ENCODE assay signal across 13 cellular contexts in genomic region chr4:40283413-40283812, GRCh38. TPM values are rescaled to one million over a fixed set of nuclear protein-coding genes. Genes with fewer than 3 reads are reported as not detected.
DNase-seq lines count a peak whose midpoint lies in the region; ATAC-seq, FAIRE-seq and TF ChIP-seq lines count a peak whose summit lies in the region.
"Had no signal": no experiment of that assay in that cellular context is flagged by ENCODE, and none has a peak within 500 bp of the region (broad histone marks: within the 10 kb centered on the region; RNA-seq: fewer than 3 reads in every experiment).

No MANE protein-coding gene starts in this region.

- TF ChIP-seq POLR2A in H1 (IDR thresholded peaks at IDR 0.05; ENCODE audit: control extremely low read depth in 1 of 2, low read depth in 2 of 2, low read length in 2 of 2), result no peak

- H3K36me3 Mint-ChIP-seq in activated CD4-positive, alpha-beta T cell treated with anti-CD3 and anti-CD28 coated beads, Interleukin-2, amount 10 ng/mL, durations not matched to agents 7 days and 5 days (ENCODE audit: low read depth), result peaks cover 10% of the 10 kb centered on the region
- peaks cover 0 to 5% of the 10 kb centered on the region in 2 donors for H3K36me3 Mint-ChIP-seq in stimulated activated naive B cell treated with anti-CD40 and anti-IgM and Interleukin-4, amounts not matched to agents 10 μg/mL and 1 μg/mL and 100 μg/mL, for 72 hours

- no peak overlapping the region for H2AK5ac ChIP-seq in H1 (ENCODE audit: low read depth, low read length)

- no peaks in the 10 kb centered on the region for H3K9me3 ChIP-seq in H1 (ENCODE audit: insufficient read depth in 2 of 2, low read depth in 1 of 2, low read length in 1 of 2)
- H3K9me3 ChIP-seq: heart right ventricle had no signal

- peaks cover 49% of the 10 kb centered on the region for H3K4me1 Mint-ChIP-seq in activated CD4-positive, alpha-beta T cell treated with anti-CD3 and anti-CD28 coated beads, Interleukin-2, amount 10 ng/mL, durations not matched to agents 7 days and 5 days
- peaks cover 29 to 66% of the 10 kb centered on the region in 2 donors for H3K4me1 Mint-ChIP-seq in stimulated activated naive B cell treated with anti-CD40 and anti-IgM and Interleukin-4, amounts not matched to agents 10 μg/mL and 1 μg/mL and 100 μg/mL, for 72 hours

- no peak overlapping the region for H4K91ac ChIP-seq in H1 (replicated peaks; ENCODE audit: insufficient read length, low read length)

- H3K4me3 Mint-ChIP-seq in activated CD4-positive, alpha-beta T cell treated with anti-CD3 and anti-CD28 coated beads, Interleukin-2, amount 10 ng/mL, durations not matched to agents 7 days and 5 days, result no peak overlapping the region
- H3K4me3 Mint-ChIP-seq in stimulated activated naive B cell treated with anti-CD40 and anti-IgM and Interleukin-4, amounts not matched to agents 10 μg/mL and 1 μg/mL and 100 μg/mL, for 72 hours, result no peak overlapping the region

- no peak overlapping the region for H2BK120ac ChIP-seq in H1 (replicated peaks; ENCODE audit: low read depth, low read length)

- H3K14ac ChIP-seq in H1 (ENCODE audit: insufficient read length), result no peak overlapping the region

- no peak for ATAC-seq in stimulated activated naive B cell treated with anti-CD40 and anti-IgM and Interleukin-4, amounts not matched to agents 10 μg/mL and 1 μg/mL and 100 μg/mL, for 72 hours (replicated peaks)
- ATAC-seq: heart right ventricle had no signal

- no peak overlapping the region for H3K27ac ChIP-seq in H1 (ENCODE audit: low read depth, low read length)

- H3K4me3 ChIP-seq in H1 (ENCODE audit: extremely low read depth in 1 of 4, insufficient read depth in 2 of 4, low read depth in 3 of 4, low read length in 4 of 4), result no peak overlapping the region
- H3K4me3 ChIP-seq: heart right ventricle, lung had no signal

- H2BK15ac ChIP-seq in H1 (ENCODE audit: low read length), result no peak overlapping the region

- no peak for TF ChIP-seq CTCF in H1 (IDR thresholded peaks at IDR 0.05; ENCODE audit: control extremely low read depth in 1 of 3, insufficient read depth in 1 of 3, low read depth in 1 of 3, low read length in 3 of 3)

- peak; percentile 72 for DNase-seq in activated effector memory CD4-positive, alpha-beta T cell treated with anti-CD3 and anti-CD28 coated beads, Interleukin-2, amount 50 U/mL, for 16 hours
- DNase-seq in activated effector memory CD4-positive, alpha-beta T cell treated with Interleukin-2 at 50 U/mL for 16 hours, result no peak
- DNase-seq in activated CD4-positive, alpha-beta T cell treated with anti-CD3 and anti-CD28 coated beads, Interleukin-2, amount 10 ng/mL, durations not matched to agents 7 days and 5 days, result no peak
- DNase-seq in H1 (ENCODE audit: low read depth in 1 of 2, low spot score in 2 of 2), result no peak
- no peak for DNase-seq in stimulated activated naive B cell treated with anti-CD40 and anti-IgM and Interleukin-4, amounts not matched to agents 10 μg/mL and 1 μg/mL and 100 μg/mL, for 72 hours
- DNase-seq in NCI-H446 treated with DMSO at 0.1 percent for 48 hours (lab: John Stamatoyannopoulos, UW), result no peak
- DNase-seq in A172 (ENCODE audit: low spot score), result no peak
- DNase-seq in kidney tubule cell (ENCODE audit: low spot score), result no peak
- DNase-seq: caudate nucleus, heart right ventricle had no signal

- no peaks in the 10 kb centered on the region for H3K23me2 ChIP-seq in H1 (ENCODE audit: low read depth, low read length)

- CTCF ChIA-PET in activated CD4-positive, alpha-beta T cell treated with anti-CD3 and anti-CD28 coated beads, Interleukin-2, amount 10 ng/mL, durations not matched to agents 7 days and 5 days (lab: Charles Lee), result interaction anchor here (0.5 to 2.7 kb wide), 16 partner anchors 9 to 128 kb away, joined by 3 to 24 read pairs (median 4); no protein-coding TSS in a partner anchor
- CTCF ChIA-PET in H1 (lab: Charles Lee; ENCODE audit: partially characterized antibody), result interaction anchor here (0.9 to 2.7 kb wide), 6 partner anchors 10 to 93 kb away, joined by 3 to 9 read pairs (median 4); no protein-coding TSS in a partner anchor

- peak overlapping the region; percentile 84 for H3K27ac Mint-ChIP-seq in activated CD4-positive, alpha-beta T cell treated with anti-CD3 and anti-CD28 coated beads, Interleukin-2, amount 10 ng/mL, durations not matched to agents 7 days and 5 days
- peak overlapping the region; percentile 73 for H3K27ac Mint-ChIP-seq in stimulated activated naive B cell treated with anti-CD40 and anti-IgM and Interleukin-4, amounts not matched to agents 10 μg/mL and 1 μg/mL and 100 μg/mL, for 72 hours

- H2BK20ac ChIP-seq in H1 (ENCODE audit: low read length), result no peak overlapping the region

- no peak overlapping the region for H3K4ac ChIP-seq in H1 (replicated peaks; ENCODE audit: insufficient read length, low read depth, low read length)

- H3K18ac ChIP-seq in H1 (ENCODE audit: extremely low read depth, low read length), result no peak overlapping the region

- no peak overlapping the region for H2BK12ac ChIP-seq in H1 (ENCODE audit: low read depth, low read length)

- no peak for TF ChIP-seq RAD21 in H1 (IDR thresholded peaks at IDR 0.05 in 1 of 2, conservative IDR thresholded peaks at IDR 0.05 in 1 of 2; ENCODE audit: low read depth in 2 of 2, low read length in 2 of 2)

- no peaks in the 10 kb centered on the region for H3K79me1 ChIP-seq in H1 (ENCODE audit: low read depth, low read length)

- no peaks in the 10 kb centered on the region for H3K79me2 ChIP-seq in H1 (ENCODE audit: control insufficient read depth in 1 of 2, insufficient read depth in 2 of 2, low read length in 2 of 2)

- H4K20me1 ChIP-seq in H1 (replicated peaks in 1 of 2; ENCODE audit: control insufficient read depth in 1 of 2, insufficient read depth in 2 of 2, low read length in 2 of 2), result no peaks in the 10 kb centered on the region

- no peak overlapping the region for H3K4me2 ChIP-seq in H1 (ENCODE audit: insufficient read depth in 1 of 2, low read depth in 2 of 2, low read length in 2 of 2)

- H2BK5ac ChIP-seq in H1 (ENCODE audit: low read depth, low read length), result no peak overlapping the region

- POLR2A ChIA-PET in activated CD4-positive, alpha-beta T cell treated with anti-CD3 and anti-CD28 coated beads, Interleukin-2, amount 10 ng/mL, durations not matched to agents 7 days and 5 days (lab: Charles Lee), result no interaction called here
- POLR2A ChIA-PET in H1 (lab: Charles Lee; ENCODE audit: partially characterized antibody), result interaction anchor here (1.1 kb wide), 1 partner anchor 9 kb away, joined by 3 read pairs; no protein-coding TSS in a partner anchor

- 74% methylated on average over 10 of the region's 10 CpGs; no CpG with 5 or more reads in 1 of the 2 experiments for WGBS in H1 (ENCODE audit: extremely low coverage in 1 of 2, insufficient coverage in 1 of 2, insufficient read length in 1 of 2, insufficient replicate concordance in 2 of 2, low coverage in 1 of 2, low lambda C conversion rate in 2 of 2, missing lambda C conversion rate in 1 of 2), 2 experiments

- no peak overlapping the region for H3K56ac ChIP-seq in H1 (replicated peaks; ENCODE audit: insufficient read length, low read depth, low read length)

- H3K27me3 Mint-ChIP-seq in activated CD4-positive, alpha-beta T cell treated with anti-CD3 and anti-CD28 coated beads, Interleukin-2, amount 10 ng/mL, durations not matched to agents 7 days and 5 days, result no peaks in the 10 kb centered on the region
- no peaks in the 10 kb centered on the region for H3K27me3 Mint-ChIP-seq in stimulated activated naive B cell treated with anti-CD40 and anti-IgM and Interleukin-4, amounts not matched to agents 10 μg/mL and 1 μg/mL and 100 μg/mL, for 72 hours

- no peak overlapping the region for H4K5ac ChIP-seq in H1 (ENCODE audit: insufficient read length, low read depth, low read length)

- no peak overlapping the region for H3K9ac ChIP-seq in H1 (replicated peaks in 1 of 4; ENCODE audit: extremely low read depth in 1 of 4, low read depth in 3 of 4, low read length in 3 of 4)

- H3K36me3 ChIP-seq in H1 (ENCODE audit: control insufficient read depth in 2 of 4, insufficient read depth in 4 of 4, low read length in 3 of 4), result no peaks in the 10 kb centered on the region
- H3K36me3 ChIP-seq: heart right ventricle had no signal

- no peak for FAIRE-seq in H1 (lab: Jason Lieb, UNC)
- FAIRE-seq: HTR-8/SVneo had no signal

- H3K23ac ChIP-seq in H1 (ENCODE audit: insufficient read length), result no peak overlapping the region

- no peak overlapping the region for H4K8ac ChIP-seq in H1 (ENCODE audit: extremely low read depth, insufficient read depth, low read length)

- peak overlapping the region; percentile 56; the same call in 1 of the 2 replicates for H2AFZ ChIP-seq in H1 (ENCODE audit: low read length)

- no peaks in the 10 kb centered on the region for H3K27me3 ChIP-seq in H1 (replicated peaks in 1 of 4; ENCODE audit: control insufficient read depth in 3 of 4, extremely low read depth in 1 of 4, insufficient read depth in 3 of 4, low read length in 3 of 4)

- H3K4me1 ChIP-seq in H1 (replicated peaks in 1 of 4; ENCODE audit: control insufficient read depth in 3 of 4, insufficient read depth in 4 of 4, low read length in 3 of 4), result peaks cover 0 to 4% (median 2%) of the 10 kb centered on the region in 4 experiments; a peak in 3 of 7 replicates
- H3K4me1 ChIP-seq: heart right ventricle had no signal

- H3K9me3 Mint-ChIP-seq in activated CD4-positive, alpha-beta T cell treated with anti-CD3 and anti-CD28 coated beads, Interleukin-2, amount 10 ng/mL, durations not matched to agents 7 days and 5 days, result peaks cover 13% of the 10 kb centered on the region
- peaks cover 7 to 9% of the 10 kb centered on the region in 2 donors for H3K9me3 Mint-ChIP-seq in stimulated activated naive B cell treated with anti-CD40 and anti-IgM and Interleukin-4, amounts not matched to agents 10 μg/mL and 1 μg/mL and 100 μg/mL, for 72 hours

- TF ChIP-seq EP300 in H1 (IDR thresholded peaks at IDR 0.05; ENCODE audit: borderline replicate concordance in 1 of 2, low read depth in 2 of 2, low read length in 2 of 2), result no peak

TF ChIP-seq in H1, 55 proteins besides CTCF, POLR2A, EP300 and RAD21 (continues in another document):
- TF ChIP-seq TBP (IDR thresholded peaks at IDR 0.05; ENCODE audit: low read depth, low read length), result no peak

RNA-seq across cellular contexts. Expression of gene CHRNA9, which starts 51.7 kb away (rescaled TPM):
- not detected for total RNA-seq in activated CD4-positive, alpha-beta T cell treated with anti-CD3 and anti-CD28 coated beads, Interleukin-2, amount 10 ng/mL, durations not matched to agents 7 days and 5 days
- 1.4 and 1.5 TPM in 2 replicates for total RNA-seq in H1 (2021; fragmentation: NEBNext Ultra II Directional; extraction: Animal tissue kit (Norgen Biotek cat#: 25700))
- 2.8 and 3.3 TPM in 2 replicates for polyA plus RNA-seq in H1 (2011; rRNA removed)
- polyA plus RNA-seq in H1 (2011; cell fraction: cytosol; rRNA removed), result 4.0 TPM
- polyA plus RNA-seq in H1 (2011; cell fraction: nucleus; rRNA removed), result 2.9 TPM
- polyA plus RNA-seq in H1 (2012, experiment 1 of 2), result 1.7 to 4.8 TPM (median 2.5 TPM) in 4 replicates
- polyA plus RNA-seq in H1 (2012, experiment 2 of 2), result 0.16 TPM
- 4.5 TPM for polyA plus RNA-seq in H1 (2013, experiment 1 of 2)
- polyA plus RNA-seq in H1 (2013, experiment 2 of 2), result 4.8 TPM
- 4.7 and 5.1 TPM in 2 replicates for polyA minus RNA-seq in H1 (2011; rRNA and poly(A)+ RNA removed)
- polyA minus RNA-seq in H1 (2011; cell fraction: cytosol; rRNA and poly(A)+ RNA removed), result 2.1 TPM
- polyA minus RNA-seq in H1 (2011; cell fraction: nucleus; rRNA and poly(A)+ RNA removed), result 2.8 TPM
- total RNA-seq in A172 (2014; rRNA removed; shearing (Covaris generic)), result 1.4 TPM in 1 of 2 replicates, not detected in the other
- total RNA-seq: heart right ventricle, omental fat pad had no signal
- polyA plus RNA-seq: heart right ventricle, lung had no signal
